28 cellular contexts compared by ENCODE assay signal in genomic region chr6:119127627-119128026, GRCh38.
"Had no signal": no experiment of that assay in that cellular context is flagged by ENCODE, and none has a peak within 500 bp of the region (broad histone marks: within the 10 kb centered on the region; RNA-seq: fewer than 3 reads in every experiment).

No MANE protein-coding gene starts in this region.

- DNase-seq: hypothalamus; immature natural killer cell; kidney; left colon; left lung; lower lobe of right lung; mammary epithelial cell; naive thymus-derived CD8-positive, alpha-beta T cell; nucleus accumbens; pancreas; posterior cingulate gyrus; retina; right cardiac atrium; sigmoid colon; small intestine; spleen; stimulated activated CD4-positive, alpha-beta T cell treated with anti-CD3 and anti-CD28 coated beads, Interleukin-4, amount 100 ng/mL, for 24 hours; stimulated activated naive CD4-positive, alpha-beta T cell; tibial artery; uterus had no signal

- H3K27me3 Mint-ChIP-seq: stimulated activated naive CD8-positive, alpha-beta T cell treated with anti-CD3 and anti-CD28 coated beads, Interleukin-15, Interleukin-2, amounts not matched to agents 100 ng/mL and 50 ng/mL, for 24 hours; type B pancreatic cell had no signal

- H3K4me1 Mint-ChIP-seq: neural crest cell had no signal

- H3K9me3 Mint-ChIP-seq: immature natural killer cell; naive thymus-derived CD8-positive, alpha-beta T cell; neural crest cell; stimulated activated effector memory CD8-positive, alpha-beta T cell treated with anti-CD3 and anti-CD28 coated beads, Interleukin-12 subunit alpha, Interleukin-12 subunit beta, amount 100 ng/mL, for 72 hours; stimulated activated naive CD8-positive, alpha-beta T cell treated with anti-CD3 and anti-CD28 coated beads, Interleukin-15, Interleukin-2, amounts not matched to agents 100 ng/mL and 50 ng/mL, for 24 hours; type B pancreatic cell had no signal

- H3K27ac ChIP-seq: left lung, lower lobe of right lung, pancreas, prostate gland, sigmoid colon, spleen, suprapubic skin, thoracic aorta, tibial artery, uterus had no signal

- H3K9me3 ChIP-seq: left lung, lower lobe of right lung, pancreas, prostate gland, sigmoid colon, spleen, suprapubic skin, thoracic aorta, tibial artery, uterus had no signal

- H3K4me1 ChIP-seq: prostate gland, uterus had no signal

- H3K27ac Mint-ChIP-seq: immature natural killer cell; nephron; stimulated activated effector memory CD8-positive, alpha-beta T cell treated with anti-CD3 and anti-CD28 coated beads, Interleukin-12 subunit alpha, Interleukin-12 subunit beta, amount 100 ng/mL, for 72 hours; stimulated activated naive CD8-positive, alpha-beta T cell treated with anti-CD3 and anti-CD28 coated beads, Interleukin-15, Interleukin-2, amounts not matched to agents 100 ng/mL and 50 ng/mL, for 24 hours; type B pancreatic cell had no signal

- H3K36me3 Mint-ChIP-seq: immature natural killer cell; naive thymus-derived CD8-positive, alpha-beta T cell; stimulated activated effector memory CD8-positive, alpha-beta T cell treated with anti-CD3 and anti-CD28 coated beads, Interleukin-12 subunit alpha, Interleukin-12 subunit beta, amount 100 ng/mL, for 72 hours; type B pancreatic cell had no signal

- ATAC-seq: left colon; left lung; lower lobe of right lung; naive thymus-derived CD8-positive, alpha-beta T cell; pancreas; right cardiac atrium; stimulated activated effector memory CD8-positive, alpha-beta T cell treated with anti-CD3 and anti-CD28 coated beads, Interleukin-12 subunit alpha, Interleukin-12 subunit beta, amount 100 ng/mL, for 72 hours had no signal

- H3K4me3 Mint-ChIP-seq: immature natural killer cell; naive thymus-derived CD8-positive, alpha-beta T cell; nephron; neural crest cell; stimulated activated effector memory CD8-positive, alpha-beta T cell treated with anti-CD3 and anti-CD28 coated beads, Interleukin-12 subunit alpha, Interleukin-12 subunit beta, amount 100 ng/mL, for 72 hours; stimulated activated naive CD8-positive, alpha-beta T cell treated with anti-CD3 and anti-CD28 coated beads, Interleukin-15, Interleukin-2, amounts not matched to agents 100 ng/mL and 50 ng/mL, for 24 hours; type B pancreatic cell had no signal

- H3K27me3 ChIP-seq: left lung, pancreas, sigmoid colon, spleen, suprapubic skin, tibial artery, uterus had no signal

- H3K36me3 ChIP-seq: left lung, lower lobe of right lung, pancreas, prostate gland, sigmoid colon, spleen, suprapubic skin, thoracic aorta, tibial artery, uterus had no signal

- H3K4me3 ChIP-seq: left lung, lower lobe of right lung, pancreas, prostate gland, sigmoid colon, spleen, suprapubic skin, thoracic aorta, tibial artery, uterus had no signal
